24 cellular contexts compared by ENCODE assay signal in the genomic region with DNA sequence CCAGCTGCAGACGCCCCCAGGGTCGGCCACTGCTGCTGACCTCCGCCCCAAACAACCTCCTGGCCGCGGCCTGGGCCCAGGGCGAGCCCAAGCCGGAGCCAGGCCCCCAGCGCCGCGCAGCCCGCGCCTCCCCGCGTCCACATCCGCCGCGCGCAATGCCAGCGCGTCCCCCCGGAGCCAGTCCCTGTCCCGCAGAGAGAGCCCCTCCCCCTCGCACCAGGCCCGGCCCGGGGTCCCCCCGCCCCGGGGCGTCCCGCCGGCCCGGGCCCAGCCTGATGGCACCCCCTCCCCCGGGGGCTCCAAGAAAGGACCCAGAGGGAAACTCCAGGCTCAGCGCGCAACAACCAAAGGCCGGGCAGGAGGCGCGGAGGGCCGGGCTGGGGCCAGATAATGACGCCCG. TPM values are rescaled to one million over a fixed set of nuclear protein-coding genes. Genes with fewer than 3 reads are reported as not detected.
A peak's percentile ranks its signal among the peaks of the same experiment; 100 is the strongest.
DNase-seq lines count a peak whose midpoint lies in the region; ATAC-seq and TF ChIP-seq lines count a peak whose summit lies in the region.
"Had no signal": no experiment of that assay in that cellular context is flagged by ENCODE, and none has a peak within 500 bp of the region (broad histone marks: within the 10 kb centered on the region; RNA-seq: fewer than 3 reads in every experiment).

No MANE protein-coding gene starts in this region.

- TF ChIP-seq POLR2A in erythroblast (IDR thresholded peaks at IDR 0.05; ENCODE audit: low read length): no peak

- H4K8ac ChIP-seq in neuronal stem cell (ENCODE audit: low read depth, low read length): no peak overlapping the region

- no CpG with 5 or more reads among the region's 40 CpGs for WGBS in neuronal stem cell (ENCODE audit: extremely low coverage in 2 of 2, insufficient read length in 2 of 2, insufficient replicate concordance in 1 of 2), 2 donors

- ATAC-seq in stimulated activated naive CD8-positive, alpha-beta T cell treated with anti-CD3 and anti-CD28 coated beads, Interleukin-15, amount 100 ng/mL, for 72 hours: peak; percentile 40
- ATAC-seq in stimulated activated naive CD8-positive, alpha-beta T cell treated with anti-CD3 and anti-CD28 coated beads, Interleukin-15, Interleukin-2, amounts not matched to agents 100 U/mL and 50 U/mL, for 24 hours: no peak
- peak; percentile 53 for ATAC-seq in left ventricle myocardium superior
- ATAC-seq: activated naive CD8-positive, alpha-beta T cell treated with anti-CD3 and anti-CD28 coated beads, Interleukin-2, amount 50 U/mL, for 24 hours; activated T-helper 17 cell treated with anti-CD3 and anti-CD28 coated beads, Interleukin-2, amount 50 U/mL, for 72 hours; foreskin keratinocyte; K562; left lobe of liver had no signal

- no peak overlapping the region for H4K91ac ChIP-seq in neuronal stem cell (ENCODE audit: low read depth, low read length, poor library complexity)

- H3K4ac ChIP-seq in neuronal stem cell (ENCODE audit: low read length): peak overlapping the region; percentile 18

- H3K27ac Mint-ChIP-seq in stimulated activated naive CD8-positive, alpha-beta T cell treated with anti-CD3 and anti-CD28 coated beads, Interleukin-15, amount 100 ng/mL, for 72 hours: no peak overlapping the region
- H3K27ac Mint-ChIP-seq: activated CD4-positive, alpha-beta T cell treated with anti-CD3 and anti-CD28 coated beads, Interleukin-2, amount 10 ng/mL, durations not matched to agents 24 days and 14 days; activated naive CD8-positive, alpha-beta T cell treated with anti-CD3 and anti-CD28 coated beads, Interleukin-2, amount 50 U/mL, for 24 hours; activated T-helper 17 cell treated with anti-CD3 and anti-CD28 coated beads, Interleukin-2, amount 50 U/mL, for 72 hours; T-helper 1 cell treated with Interleukin-12 subunit alpha and Interleukin-12 subunit beta and Interleukin-4 antibody, amounts not matched to agents 30 μg/mL and 1 μg/mL, for 36 hours had no signal

- no peak overlapping the region for H3K4me3 Mint-ChIP-seq in stimulated activated naive CD8-positive, alpha-beta T cell treated with anti-CD3 and anti-CD28 coated beads, Interleukin-15, amount 100 ng/mL, for 72 hours
- H3K4me3 Mint-ChIP-seq: activated CD4-positive, alpha-beta T cell treated with anti-CD3 and anti-CD28 coated beads, Interleukin-2, amount 10 ng/mL, durations not matched to agents 24 days and 14 days; activated naive CD8-positive, alpha-beta T cell treated with anti-CD3 and anti-CD28 coated beads, Interleukin-2, amount 50 U/mL, for 24 hours; activated T-helper 17 cell treated with anti-CD3 and anti-CD28 coated beads, Interleukin-2, amount 50 U/mL, for 72 hours; T-helper 1 cell treated with Interleukin-12 subunit alpha and Interleukin-12 subunit beta and Interleukin-4 antibody, amounts not matched to agents 30 μg/mL and 1 μg/mL, for 36 hours had no signal

- H3K79me1 ChIP-seq in neuronal stem cell (ENCODE audit: low read depth, low read length): no peaks in the 10 kb centered on the region

- H3K4me3 ChIP-seq in neuronal stem cell (ENCODE audit: low read length in 2 of 2): no peak overlapping the region
- H3K4me3 ChIP-seq: BLaER1 treated with 17β-estradiol and CSF1 and Interleukin-3, amounts not matched to agents 10 nM and 100 nM; K562; PC-9; SJSA1 had no signal

- intact Hi-C loops in left ventricle myocardium superior (cut with micrococcal nuclease): no loop called here

- H2BK12ac ChIP-seq in neuronal stem cell (ENCODE audit: low read length): no peak overlapping the region

- DNase-seq in stimulated activated naive CD8-positive, alpha-beta T cell treated with anti-CD3 and anti-CD28 coated beads, Interleukin-15, amount 100 ng/mL, for 72 hours: no peak
- no peak for DNase-seq in stimulated activated naive CD8-positive, alpha-beta T cell treated with anti-CD3 and anti-CD28 coated beads, Interleukin-15, Interleukin-2, amounts not matched to agents 100 U/mL and 50 U/mL, for 24 hours
- DNase-seq in left ventricle myocardium superior (peak; percentile 40), neuronal stem cell (ENCODE audit: low spot score) (no peak), NCI-H510A treated with DMSO at 0.1 percent for 48 hours (lab: John Stamatoyannopoulos, UW) (no peak), amygdala (lab: John Stamatoyannopoulos, UW) (no peak), erythroblast (lab: John Stamatoyannopoulos, UW) (no peak), DMS 273 treated with DMSO at 0.1 percent for 48 hours (lab: John Stamatoyannopoulos, UW) (no peak)
- DNase-seq: ACHN; activated CD4-positive, alpha-beta T cell treated with anti-CD3 and anti-CD28 coated beads, Interleukin-2, amount 10 ng/mL, durations not matched to agents 24 days and 14 days; activated naive CD8-positive, alpha-beta T cell treated with anti-CD3 and anti-CD28 coated beads, Interleukin-2, amount 50 U/mL, for 24 hours; foreskin keratinocyte; GOT3; NCI-H82; PC-9; stimulated activated CD4-positive, alpha-beta T cell treated with anti-CD3 and anti-CD28 coated beads, Interleukin-12 subunit alpha, Interleukin-12 subunit beta, amount 100 ng/mL, for 4 hours had no signal

- H2BK15ac ChIP-seq in neuronal stem cell (ENCODE audit: low read length): peak overlapping the region; percentile 11

- H2BK5ac ChIP-seq in neuronal stem cell (ENCODE audit: low read length): no peak overlapping the region

- peak overlapping the region; percentile 35 for H2BK120ac ChIP-seq in neuronal stem cell (ENCODE audit: low read depth, low read length)

- no peaks in the 10 kb centered on the region for H3K9me3 ChIP-seq in neuronal stem cell (replicated peaks in 1 of 2; ENCODE audit: control insufficient read depth in 2 of 2, insufficient read depth in 1 of 2, low read depth in 1 of 2, low read length in 2 of 2)
- H3K9me3 ChIP-seq: BLaER1 treated with 17β-estradiol and CSF1 and Interleukin-3, amounts not matched to agents 10 nM and 100 nM; SJSA1 had no signal

- H3K27ac ChIP-seq in neuronal stem cell (replicated peaks; ENCODE audit: low read length): no peak overlapping the region
- H3K27ac ChIP-seq: BLaER1 treated with 17β-estradiol and CSF1 and Interleukin-3, amounts not matched to agents 10 nM and 100 nM; foreskin keratinocyte; PC-9; SJSA1 had no signal

- peaks cover 0 to 5% (median 0%) of the 10 kb centered on the region in 3 experiments for H3K27me3 ChIP-seq in neuronal stem cell (ENCODE audit: control insufficient read depth in 3 of 3, insufficient read depth in 3 of 3, low read depth in 1 of 3, low read length in 3 of 3)

- no peak overlapping the region for H2AFZ ChIP-seq in neuronal stem cell (ENCODE audit: low read length)
- H2AFZ ChIP-seq: PC-9 had no signal

- peak overlapping the region; percentile 10 for H2AK5ac ChIP-seq in neuronal stem cell (ENCODE audit: low read depth, low read length)

- H3K14ac ChIP-seq in neuronal stem cell (ENCODE audit: low read length): no peak overlapping the region

- peak overlapping the region; percentile 56 for H3K4me2 ChIP-seq in neuronal stem cell (ENCODE audit: insufficient read depth, low read length, poor library complexity, severe bottlenecking)
- H3K4me2 ChIP-seq: PC-9 had no signal

- no peaks in the 10 kb centered on the region for H3K9me3 Mint-ChIP-seq in stimulated activated naive CD8-positive, alpha-beta T cell treated with anti-CD3 and anti-CD28 coated beads, Interleukin-15, amount 100 ng/mL, for 72 hours
- H3K9me3 Mint-ChIP-seq: activated CD4-positive, alpha-beta T cell treated with anti-CD3 and anti-CD28 coated beads, Interleukin-2, amount 10 ng/mL, durations not matched to agents 24 days and 14 days; activated naive CD8-positive, alpha-beta T cell treated with anti-CD3 and anti-CD28 coated beads, Interleukin-2, amount 50 U/mL, for 24 hours; activated T-helper 17 cell treated with anti-CD3 and anti-CD28 coated beads, Interleukin-2, amount 50 U/mL, for 72 hours; T-helper 1 cell treated with Interleukin-12 subunit alpha and Interleukin-12 subunit beta and Interleukin-4 antibody, amounts not matched to agents 30 μg/mL and 1 μg/mL, for 36 hours had no signal

- no peak overlapping the region for H3K23ac ChIP-seq in neuronal stem cell (ENCODE audit: low read depth, low read length, poor library complexity)

- peaks cover 0 to 5% of the 10 kb centered on the region in 2 donors for H3K4me1 ChIP-seq in neuronal stem cell (ENCODE audit: control insufficient read depth in 2 of 2, insufficient read depth in 1 of 2, low read depth in 1 of 2, low read length in 2 of 2)
- H3K4me1 ChIP-seq: foreskin keratinocyte, SJSA1 had no signal

- H3K9ac ChIP-seq in neuronal stem cell (ENCODE audit: low read depth, low read length, poor library complexity): no peak overlapping the region
- H3K9ac ChIP-seq: BLaER1 treated with 17β-estradiol and CSF1 and Interleukin-3, amounts not matched to agents 10 nM and 100 nM had no signal

- peaks cover 73% of the 10 kb centered on the region for H3K27me3 Mint-ChIP-seq in stimulated activated naive CD8-positive, alpha-beta T cell treated with anti-CD3 and anti-CD28 coated beads, Interleukin-15, amount 100 ng/mL, for 72 hours

- no peaks in the 10 kb centered on the region for H3K36me3 ChIP-seq in neuronal stem cell (replicated peaks in 1 of 2; ENCODE audit: control insufficient read depth in 2 of 2, insufficient read depth in 2 of 2, low read length in 2 of 2)
- H3K36me3 ChIP-seq: BLaER1 treated with 17β-estradiol and CSF1 and Interleukin-3, amounts not matched to agents 10 nM and 100 nM; SJSA1 had no signal

- peaks cover 8% of the 10 kb centered on the region for H3K4me1 Mint-ChIP-seq in stimulated activated naive CD8-positive, alpha-beta T cell treated with anti-CD3 and anti-CD28 coated beads, Interleukin-15, amount 100 ng/mL, for 72 hours
- H3K4me1 Mint-ChIP-seq: activated CD4-positive, alpha-beta T cell treated with anti-CD3 and anti-CD28 coated beads, Interleukin-2, amount 10 ng/mL, durations not matched to agents 24 days and 14 days; activated naive CD8-positive, alpha-beta T cell treated with anti-CD3 and anti-CD28 coated beads, Interleukin-2, amount 50 U/mL, for 24 hours; activated T-helper 17 cell treated with anti-CD3 and anti-CD28 coated beads, Interleukin-2, amount 50 U/mL, for 72 hours had no signal

- peak overlapping the region; percentile 85 for H3K18ac ChIP-seq in neuronal stem cell (ENCODE audit: low read length)

RNA-seq across cellular contexts. Expression of gene SLC22A7, which starts 13.1 kb away (rescaled TPM):
- total RNA-seq in left ventricle myocardium superior: not detected
- 0.01 TPM for polyA plus RNA-seq in neuronal stem cell (2013, experiment 1 of 2)
- polyA plus RNA-seq in neuronal stem cell (2013, experiment 2 of 2): not detected
- total RNA-seq: activated CD4-positive, alpha-beta T cell treated with anti-CD3 and anti-CD28 coated beads, Interleukin-2, amount 10 ng/mL, durations not matched to agents 24 days and 14 days; activated T-helper 17 cell treated with anti-CD3 and anti-CD28 coated beads, Interleukin-2, amount 50 U/mL, for 72 hours; foreskin keratinocyte; K562; mononuclear cell; PC-9; progenitor cell of endocrine pancreas; SJSA1 had no signal
- polyA plus RNA-seq: foreskin keratinocyte, K562 had no signal

RNA-seq across cellular contexts. Expression of gene CRIP3, which starts 23.6 kb away (rescaled TPM):
- total RNA-seq in left ventricle myocardium superior: 6.6 TPM
- polyA plus RNA-seq in neuronal stem cell (2013, experiment 1 of 2): 25.5 TPM
- polyA plus RNA-seq in neuronal stem cell (2013, experiment 2 of 2): 24.5 TPM
- total RNA-seq: SJSA1 had no signal

RNA-seq across cellular contexts. Expression of gene TTBK1, which starts 41.7 kb away (rescaled TPM):
- total RNA-seq in left ventricle myocardium superior: 0.15 TPM
- polyA plus RNA-seq in neuronal stem cell (2013, experiment 1 of 2): 1.5 TPM
- polyA plus RNA-seq in neuronal stem cell (2013, experiment 2 of 2): 1.5 TPM
- total RNA-seq: K562, SJSA1 had no signal
- polyA plus RNA-seq: K562 had no signal

RNA-seq across cellular contexts. Expression of gene DNPH1, which starts 55.7 kb away (rescaled TPM):
- 31.2 TPM for total RNA-seq in left ventricle myocardium superior
- polyA plus RNA-seq in neuronal stem cell (2013, experiment 1 of 2): 110 TPM
- polyA plus RNA-seq in neuronal stem cell (2013, experiment 2 of 2): 110 TPM
